In genomic region chr3:129326138-129326537, GRCh38 we compare ENCODE assay signal across 25 cellular contexts.
"Had no signal": no experiment of that assay in that cellular context is flagged by ENCODE, and none has a peak within 500 bp of the region (broad histone marks: within the 10 kb centered on the region; RNA-seq: fewer than 3 reads in every experiment).

No MANE protein-coding gene starts in this region.

- H3K4me3 ChIP-seq: colonic mucosa, esophagus muscularis mucosa, gastrocnemius medialis, heart right ventricle, left lung, lung had no signal

- H3K27me3 ChIP-seq: colonic mucosa, esophagus muscularis mucosa, foreskin keratinocyte, gastrocnemius medialis, heart right ventricle, left lung had no signal

- H3K36me3 ChIP-seq: colonic mucosa, gastrocnemius medialis, left lung had no signal

- H3K9me3 ChIP-seq: colonic mucosa, esophagus muscularis mucosa, gastrocnemius medialis, heart right ventricle, left lung had no signal

- ATAC-seq: effector memory CD8-positive, alpha-beta T cell; foreskin keratinocyte; gastrocnemius medialis; heart right ventricle; left colon; left lung; left ventricle myocardium superior had no signal

- H3K27ac Mint-ChIP-seq: dendritic cell treated with granulocyte-macrophage colony-stimulating factor and Interleukin-4, amounts not matched to agents 40 ng/mL and 50 ng/mL, for 4 days; effector memory CD8-positive, alpha-beta T cell; memory B cell had no signal

- H3K4me3 Mint-ChIP-seq: dendritic cell treated with granulocyte-macrophage colony-stimulating factor and Interleukin-4, amounts not matched to agents 40 ng/mL and 50 ng/mL, for 4 days; effector memory CD8-positive, alpha-beta T cell; memory B cell had no signal

- FAIRE-seq: endothelial cell of umbilical vein, islet of Langerhans, keratinocyte had no signal

- H3K4me1 ChIP-seq: colonic mucosa, esophagus muscularis mucosa, foreskin keratinocyte, gastrocnemius medialis, heart right ventricle, left lung had no signal

- H3K27ac ChIP-seq: colonic mucosa, esophagus muscularis mucosa, foreskin keratinocyte, gastrocnemius medialis, heart right ventricle, left lung had no signal

- H3K9me3 Mint-ChIP-seq: dendritic cell treated with granulocyte-macrophage colony-stimulating factor and Interleukin-4, amounts not matched to agents 40 ng/mL and 50 ng/mL, for 4 days; effector memory CD8-positive, alpha-beta T cell; memory B cell had no signal

- H3K36me3 Mint-ChIP-seq: memory B cell had no signal

- DNase-seq: cerebellar nuclear complex; colonic mucosa; cortex of kidney; effector CD8-positive, alpha-beta T cell; effector memory CD8-positive, alpha-beta T cell; foreskin keratinocyte; gastrocnemius medialis; glutamatergic neuron; head of caudate nucleus; heart right ventricle; hippocampal formation; kidney glomerular epithelial cell; left colon; left lung; left ventricle myocardium superior; mammary epithelial cell; mesendoderm; midbrain had no signal
